ENCODE assay signal across 28 cellular contexts in genomic region chr7:86863452-86863851, GRCh38.
DNase-seq lines count a peak whose midpoint lies in the region; ATAC-seq lines count a peak whose summit lies in the region.
"Had no signal": no experiment of that assay in that cellular context is flagged by ENCODE, and none has a peak within 500 bp of the region (broad histone marks: within the 10 kb centered on the region; RNA-seq: fewer than 3 reads in every experiment).

No MANE protein-coding gene starts in this region.

- H3K27ac Mint-ChIP-seq in activated naive CD8-positive, alpha-beta T cell treated with anti-CD3 and anti-CD28 coated beads, Interleukin-2, amount 50 U/mL, for 24 hours, result no peak overlapping the region
- H3K27ac Mint-ChIP-seq: CD8-positive, alpha-beta memory T cell had no signal

- H3K27me3 ChIP-seq in mesendoderm (ENCODE audit: insufficient read depth, low read length, poor library complexity), result no peaks in the 10 kb centered on the region
- H3K27me3 ChIP-seq in effector memory CD4-positive, alpha-beta T cell (replicated peaks; ENCODE audit: control insufficient read depth, insufficient read depth, low read length, poor library complexity, severe bottlenecking), result no peaks in the 10 kb centered on the region
- H3K27me3 ChIP-seq: BE2C, pancreas, transverse colon had no signal

- H3K4ac ChIP-seq in mesendoderm (ENCODE audit: low read depth, low read length), result no peak overlapping the region

- H3K4me3 ChIP-seq in mesendoderm (ENCODE audit: low read length), result no peak overlapping the region
- H3K4me3 ChIP-seq in effector memory CD4-positive, alpha-beta T cell (ENCODE audit: insufficient read depth, low read depth, low read length, poor library complexity, severe bottlenecking), result no peak overlapping the region
- H3K4me3 ChIP-seq: pancreas, PC-9, transverse colon had no signal

- H4K8ac ChIP-seq in mesendoderm (ENCODE audit: low read depth, low read length), result no peak overlapping the region

- H3K27me3 Mint-ChIP-seq in activated naive CD8-positive, alpha-beta T cell treated with anti-CD3 and anti-CD28 coated beads, Interleukin-2, amount 50 U/mL, for 24 hours, result peaks cover 2% of the 10 kb centered on the region

- no peaks in the 10 kb centered on the region for H3K36me3 Mint-ChIP-seq in activated naive CD8-positive, alpha-beta T cell treated with anti-CD3 and anti-CD28 coated beads, Interleukin-2, amount 50 U/mL, for 24 hours (ENCODE audit: low read depth)

- no peaks in the 10 kb centered on the region for H3K36me3 ChIP-seq in mesendoderm (ENCODE audit: control insufficient read depth, insufficient read depth, low read length)
- no peaks in the 10 kb centered on the region for H3K36me3 ChIP-seq in effector memory CD4-positive, alpha-beta T cell (ENCODE audit: control insufficient read depth, insufficient read depth, low read length)
- H3K36me3 ChIP-seq: BE2C, pancreas, transverse colon had no signal

- H3K79me2 ChIP-seq in mesendoderm (ENCODE audit: control insufficient read depth, insufficient read depth, low read length), result no peaks in the 10 kb centered on the region

- H2AK5ac ChIP-seq in mesendoderm (ENCODE audit: low read length), result no peak overlapping the region

- H3K56ac ChIP-seq in mesendoderm (ENCODE audit: low read length), result no peak overlapping the region

- H3K4me2 ChIP-seq in mesendoderm (ENCODE audit: low read length), result no peak overlapping the region
- H3K4me2 ChIP-seq: PC-9 had no signal

- no peak overlapping the region for H3K9ac ChIP-seq in mesendoderm (ENCODE audit: low read length)

- no peak overlapping the region for H2BK120ac ChIP-seq in mesendoderm (ENCODE audit: low read depth, low read length)

- H3K27ac ChIP-seq in mesendoderm (ENCODE audit: low read depth, low read length), result no peak overlapping the region
- H3K27ac ChIP-seq in effector memory CD4-positive, alpha-beta T cell (ENCODE audit: insufficient read depth, low read length, poor library complexity, severe bottlenecking), result no peak overlapping the region
- H3K27ac ChIP-seq: pancreas, PC-9, transverse colon, VCaP had no signal

- H3K4me1 Mint-ChIP-seq in activated naive CD8-positive, alpha-beta T cell treated with anti-CD3 and anti-CD28 coated beads, Interleukin-2, amount 50 U/mL, for 24 hours, result no peaks in the 10 kb centered on the region
- H3K4me1 Mint-ChIP-seq: CD8-positive, alpha-beta memory T cell had no signal

- no peak overlapping the region for H3K23ac ChIP-seq in mesendoderm (ENCODE audit: low read length)

- H3K4me3 Mint-ChIP-seq in activated naive CD8-positive, alpha-beta T cell treated with anti-CD3 and anti-CD28 coated beads, Interleukin-2, amount 50 U/mL, for 24 hours, result no peak overlapping the region
- H3K4me3 Mint-ChIP-seq: CD8-positive, alpha-beta memory T cell had no signal

- WGBS in mesendoderm (ENCODE audit: extremely low coverage, insufficient coverage, low lambda C conversion rate), result no CpG with 5 or more reads among the region's 2 CpGs

- peak; percentile 96 for ATAC-seq in GM18861 (IDR thresholded peaks at IDR 0.05; ENCODE audit: unreplicated experiment)
- peak; percentile 72 for ATAC-seq in GM21381 (IDR thresholded peaks at IDR 0.05; ENCODE audit: unreplicated experiment)
- peak; percentile 73 for ATAC-seq in HG02938 (IDR thresholded peaks at IDR 0.05; ENCODE audit: unreplicated experiment)
- peak; percentile 86 for ATAC-seq in HG03457 (IDR thresholded peaks at IDR 0.05; ENCODE audit: unreplicated experiment)
- ATAC-seq in activated naive CD8-positive, alpha-beta T cell treated with anti-CD3 and anti-CD28 coated beads, Interleukin-2, amount 50 U/mL, for 24 hours, result no peak
- ATAC-seq: HCT116, left cardiac atrium, pancreas had no signal

- no peak overlapping the region for H4K5ac ChIP-seq in mesendoderm (ENCODE audit: low read length)

- no peak overlapping the region for H2BK5ac ChIP-seq in mesendoderm (ENCODE audit: low read length)

- H3K4me1 ChIP-seq in mesendoderm (ENCODE audit: control insufficient read depth, low read depth, low read length), result no peaks in the 10 kb centered on the region
- no peaks in the 10 kb centered on the region for H3K4me1 ChIP-seq in effector memory CD4-positive, alpha-beta T cell (ENCODE audit: control insufficient read depth, insufficient read depth, low read length, poor library complexity, severe bottlenecking)
- H3K4me1 ChIP-seq: BE2C, pancreas, transverse colon had no signal

- no peak overlapping the region for H3K18ac ChIP-seq in mesendoderm (ENCODE audit: low read length)

- no peak overlapping the region for H2BK15ac ChIP-seq in mesendoderm (replicated peaks; ENCODE audit: low read depth)

- H3K9me3 Mint-ChIP-seq in activated naive CD8-positive, alpha-beta T cell treated with anti-CD3 and anti-CD28 coated beads, Interleukin-2, amount 50 U/mL, for 24 hours, result peaks cover 6% of the 10 kb centered on the region

- H3K9me3 ChIP-seq in effector memory CD4-positive, alpha-beta T cell (ENCODE audit: control insufficient read depth, low read length), result no peaks in the 10 kb centered on the region
- H3K9me3 ChIP-seq: BE2C, pancreas, transverse colon had no signal

- DNase-seq in mesendoderm, result no peak
- no peak for DNase-seq in NCI-H2171 treated with DMSO at 0.1 percent for 48 hours (lab: John Stamatoyannopoulos, UW)
- no peak for DNase-seq in activated naive CD8-positive, alpha-beta T cell treated with anti-CD3 and anti-CD28 coated beads, Interleukin-2, amount 50 U/mL, for 24 hours
- DNase-seq in effector memory CD4-positive, alpha-beta T cell, result no peak
- DNase-seq: activated CD4-positive, alpha-beta T cell treated with anti-CD3 and anti-CD28 coated beads for 48 hours; activated CD8-positive, alpha-beta memory T cell treated with anti-CD3 and anti-CD28 coated beads for 24 hours; activated gamma-delta T cell; activated T-cell treated with anti-CD3 and anti-CD28 coated beads, Interleukin-2, amount 50 U/mL, for 1 hour; BE2C; CD8-positive, alpha-beta memory T cell; dermis blood vessel endothelial cell; IMR-90; left cardiac atrium; NCI-H1048; NCI-H1694 treated with DMSO at 0.1 percent for 48 hours; NK-92 treated with Interleukin-12 subunit alpha and Interleukin-12 subunit beta, amount 100 ng/mL, for 24 hours; pancreas; PC-9; Right ventricle myocardium superior; small intestine; stimulated activated CD4-positive, alpha-beta T cell treated with anti-CD3 and anti-CD28 coated beads, Interleukin-1b, Interleukin-23, amount 100 ng/mL, for 48 hours; transverse colon had no signal

- no peaks in the 10 kb centered on the region for H3K79me1 ChIP-seq in mesendoderm (ENCODE audit: low read length)
